ENCODE assay signal across 1 cellular context in genomic region chr17:58082341-58082869, GRCh38.
TF ChIP-seq lines count a peak whose summit lies in the region.

No MANE protein-coding gene starts in this region.

TF ChIP-seq in K562, 482 proteins besides CTCF, POLR2A, EP300 and RAD21 (continued from another document):
- peak; percentile 36; the same call in 1 of the 2 replicates for TF ChIP-seq TFAP4 (CRISPR knock-in tag; IDR thresholded peaks at IDR 0.05; ENCODE audit: borderline replicate concordance)
- no peak for TF ChIP-seq ATF3 (IDR thresholded peaks at IDR 0.05)
- no peak for TF ChIP-seq ATF3 (CRISPR knock-in tag; conservative IDR thresholded peaks at IDR 0.05)
- no peak for TF ChIP-seq HDGF (IDR thresholded peaks at IDR 0.05)
- no peak for TF ChIP-seq ZNF232 (CRISPR knock-in tag; IDR thresholded peaks at IDR 0.05)
- TF ChIP-seq YY1 (IDR thresholded peaks at IDR 0.05; ENCODE audit: borderline replicate concordance in 1 of 3, control insufficient read depth in 1 of 3, extremely low read depth in 1 of 3, insufficient read depth in 3 of 3, insufficient read length in 1 of 3, insufficient replicate concordance in 2 of 3, low read depth in 1 of 3, low read length in 2 of 3) = no peak
- TF ChIP-seq ZNF41 (CRISPR knock-in tag; conservative IDR thresholded peaks at IDR 0.05) = no peak
- TF ChIP-seq SMAD1 (IDR thresholded peaks at IDR 0.05; ENCODE audit: low read depth, low read length, partially characterized antibody) = no peak
- no peak for TF ChIP-seq ELF1 (tag; IDR thresholded peaks at IDR 0.05)
TF ChIP-seq in K562: peak in this region for 3.
